In genomic region chr20:44485078-44485829, GRCh38 we compare ENCODE assay signal across 18 cellular contexts. TPM values are rescaled to one million over a fixed set of nuclear protein-coding genes. Genes with fewer than 3 reads are reported as not detected.
A peak's percentile ranks its signal among the peaks of the same experiment; 100 is the strongest.
DNase-seq lines count a peak whose midpoint lies in the region; ATAC-seq lines count a peak whose summit lies in the region.
"Had no signal": no experiment of that assay in that cellular context is flagged by ENCODE, and none has a peak within 500 bp of the region (broad histone marks: within the 10 kb centered on the region; RNA-seq: fewer than 3 reads in every experiment).

No MANE protein-coding gene starts in this region.

- no peaks in the 10 kb centered on the region for H3K9me3 Mint-ChIP-seq in activated T-cell treated with anti-CD3 and anti-CD28 coated beads, Interleukin-2, amount 50 U/mL, for 4 hours
- H3K9me3 Mint-ChIP-seq in activated CD8-positive, alpha-beta T cell treated with anti-CD3 and anti-CD28 coated beads, Interleukin-2, amount 10 ng/mL, durations not matched to agents 7 days and 5 days (ENCODE audit: insufficient read depth): no peaks in the 10 kb centered on the region
- no peaks in the 10 kb centered on the region for H3K9me3 Mint-ChIP-seq in memory B cell
- H3K9me3 Mint-ChIP-seq: activated CD4-positive, alpha-beta T cell treated with anti-CD3 and anti-CD28 coated beads, Interleukin-2, amount 10 ng/mL, durations not matched to agents 7 days and 5 days had no signal

- H3K4me3 Mint-ChIP-seq in activated T-cell treated with anti-CD3 and anti-CD28 coated beads, Interleukin-2, amount 50 U/mL, for 4 hours: no peak overlapping the region
- H3K4me3 Mint-ChIP-seq in activated CD8-positive, alpha-beta T cell treated with anti-CD3 and anti-CD28 coated beads, Interleukin-2, amount 10 ng/mL, durations not matched to agents 7 days and 5 days: no peak overlapping the region
- no peak overlapping the region for H3K4me3 Mint-ChIP-seq in memory B cell
- H3K4me3 Mint-ChIP-seq: activated CD4-positive, alpha-beta T cell treated with anti-CD3 and anti-CD28 coated beads, Interleukin-2, amount 10 ng/mL, durations not matched to agents 7 days and 5 days had no signal

- H3K4me1 Mint-ChIP-seq in activated T-cell treated with anti-CD3 and anti-CD28 coated beads, Interleukin-2, amount 50 U/mL, for 4 hours (ENCODE audit: low read depth): peaks cover 16% of the 10 kb centered on the region
- H3K4me1 Mint-ChIP-seq in activated CD8-positive, alpha-beta T cell treated with anti-CD3 and anti-CD28 coated beads, Interleukin-2, amount 10 ng/mL, durations not matched to agents 7 days and 5 days (ENCODE audit: low read depth): no peaks in the 10 kb centered on the region
- H3K4me1 Mint-ChIP-seq in memory B cell: peaks cover 4% of the 10 kb centered on the region

- POLR2A ChIA-PET in activated CD8-positive, alpha-beta T cell treated with anti-CD3 and anti-CD28 coated beads, Interleukin-2, amount 10 ng/mL, durations not matched to agents 7 days and 5 days (lab: Charles Lee): interaction anchor here (0.7 to 0.9 kb wide), 2 partner anchors 8 to 174 kb away, joined by 3 to 4 read pairs; partner anchors contain the start of gene FITM2

- H3K36me3 Mint-ChIP-seq in activated T-cell treated with anti-CD3 and anti-CD28 coated beads, Interleukin-2, amount 50 U/mL, for 4 hours (ENCODE audit: insufficient read depth): peaks cover 40% of the 10 kb centered on the region
- peaks cover 52% of the 10 kb centered on the region for H3K36me3 Mint-ChIP-seq in activated CD8-positive, alpha-beta T cell treated with anti-CD3 and anti-CD28 coated beads, Interleukin-2, amount 10 ng/mL, durations not matched to agents 7 days and 5 days (ENCODE audit: low read depth)
- peaks cover 31% of the 10 kb centered on the region for H3K36me3 Mint-ChIP-seq in memory B cell

- CTCF ChIA-PET in activated CD8-positive, alpha-beta T cell treated with anti-CD3 and anti-CD28 coated beads, Interleukin-2, amount 10 ng/mL, durations not matched to agents 7 days and 5 days (lab: Charles Lee): interaction anchor here (1.5 kb wide), 1 partner anchor 9 kb away, joined by 3 read pairs; the partner anchor contains the start of gene TTPAL

- ATAC-seq in activated T-cell treated with anti-CD3 and anti-CD28 coated beads, Interleukin-2, amount 50 U/mL, for 4 hours: peak; percentile 71 to 72
- no peak for ATAC-seq in activated CD8-positive, alpha-beta T cell treated with anti-CD3 and anti-CD28 coated beads, Interleukin-2, amount 10 ng/mL, durations not matched to agents 7 days and 5 days
- ATAC-seq in memory B cell (ENCODE audit: low read depth) (no peak), HG03521 (IDR thresholded peaks at IDR 0.05; ENCODE audit: unreplicated experiment) (no peak)
- ATAC-seq: foreskin keratinocyte, lower lobe of right lung had no signal

- H3K27ac Mint-ChIP-seq in activated CD8-positive, alpha-beta T cell treated with anti-CD3 and anti-CD28 coated beads, Interleukin-2, amount 10 ng/mL, durations not matched to agents 7 days and 5 days: peak overlapping the region; percentile 8
- peak overlapping the region; percentile 48 for H3K27ac Mint-ChIP-seq in memory B cell
- H3K27ac Mint-ChIP-seq: activated CD4-positive, alpha-beta T cell treated with anti-CD3 and anti-CD28 coated beads, Interleukin-2, amount 10 ng/mL, durations not matched to agents 7 days and 5 days had no signal

- DNase-seq in activated T-cell treated with anti-CD3 and anti-CD28 coated beads, Interleukin-2, amount 50 U/mL, for 4 hours: no peak
- DNase-seq in activated T-cell treated with anti-CD3 and anti-CD28 coated beads for 4 hours (no peak), memory B cell (ENCODE audit: low spot score in 2 of 2) (no peak), amygdala (lab: John Stamatoyannopoulos, UW) (no peak), T-helper 1 cell (no peak)
- no peak for DNase-seq in activated CD8-positive, alpha-beta T cell treated with anti-CD3 and anti-CD28 coated beads, Interleukin-2, amount 10 ng/mL, durations not matched to agents 7 days and 5 days
- DNase-seq: activated CD4-positive, alpha-beta T cell treated with anti-CD3 and anti-CD28 coated beads, Interleukin-2, amount 10 ng/mL, durations not matched to agents 7 days and 5 days; foreskin keratinocyte; islet precursor cell; lower lobe of right lung; NCI-H1417 treated with DMSO at 0.1 percent for 48 hours; NCI-H510A treated with DMSO at 0.1 percent for 48 hours; stimulated activated CD4-positive, alpha-beta T cell treated with anti-CD3 and anti-CD28 coated beads, Interleukin-2, amount 100 ng/mL, for 48 hours had no signal

- no peaks in the 10 kb centered on the region for H3K27me3 Mint-ChIP-seq in activated T-cell treated with anti-CD3 and anti-CD28 coated beads, Interleukin-2, amount 50 U/mL, for 4 hours (ENCODE audit: low read depth)
- no peaks in the 10 kb centered on the region for H3K27me3 Mint-ChIP-seq in activated CD8-positive, alpha-beta T cell treated with anti-CD3 and anti-CD28 coated beads, Interleukin-2, amount 10 ng/mL, durations not matched to agents 7 days and 5 days (ENCODE audit: low read depth)
- no peaks in the 10 kb centered on the region for H3K27me3 Mint-ChIP-seq in memory B cell
- H3K27me3 Mint-ChIP-seq: activated CD4-positive, alpha-beta T cell treated with anti-CD3 and anti-CD28 coated beads, Interleukin-2, amount 10 ng/mL, durations not matched to agents 7 days and 5 days had no signal

- H3K27ac ChIP-seq in temporal lobe (ENCODE audit: low read depth, low read length): peak overlapping the region; percentile 31
- H3K27ac ChIP-seq: adrenal gland, BLaER1, epithelial cell of prostate, foreskin keratinocyte, lower lobe of right lung had no signal

RNA-seq across cellular contexts. Expression of gene TTPAL, which starts 9.6 kb away (rescaled TPM):
- total RNA-seq in activated T-cell treated with anti-CD3 and anti-CD28 coated beads, Interleukin-2, amount 50 U/mL, for 4 hours: 10 to 100 TPM; 24.3 to 25.3 (median 25.3) TPM
- 10 to 100 TPM; 18.0 to 18.4 TPM for total RNA-seq in activated CD8-positive, alpha-beta T cell treated with anti-CD3 and anti-CD28 coated beads, Interleukin-2, amount 10 ng/mL, durations not matched to agents 7 days and 5 days
- total RNA-seq in temporal lobe: 8.6 TPM

RNA-seq across cellular contexts. Expression of gene SERINC3, which starts 36.6 kb away (rescaled TPM):
- 10 to 100 TPM; 34.6 to 44.1 (median 37.9) TPM for total RNA-seq in activated T-cell treated with anti-CD3 and anti-CD28 coated beads, Interleukin-2, amount 50 U/mL, for 4 hours
- 10 to 100 TPM; 56.3 to 57.8 TPM for total RNA-seq in activated CD8-positive, alpha-beta T cell treated with anti-CD3 and anti-CD28 coated beads, Interleukin-2, amount 10 ng/mL, durations not matched to agents 7 days and 5 days
- 57.8 TPM for total RNA-seq in temporal lobe

Comparison
In these comparisons a context has a peak if more than half of its experiments do, and no peak if none do; other contexts are left out.
1. ATAC-seq: peak in activated T-cell treated with anti-CD3 and anti-CD28 coated beads, Interleukin-2, amount 50 U/mL, for 4 hours (2 of 2); none in activated CD8-positive, alpha-beta T cell treated with anti-CD3 and anti-CD28 coated beads, Interleukin-2, amount 10 ng/mL, durations not matched to agents 7 days and 5 days (single experiment), memory B cell (single experiment) and HG03521 (single experiment).